ENCODE assay signal across 1 cellular context in genomic region chr22:50297510-50298265, GRCh38.
TF ChIP-seq lines count a peak whose summit lies in the region.

No MANE protein-coding gene starts in this region.

TF ChIP-seq in GM12878, 131 proteins besides CTCF, POLR2A, EP300 and RAD21:
- TF ChIP-seq SUPT20H (IDR thresholded peaks at IDR 0.05; ENCODE audit: borderline replicate concordance, control insufficient read depth, low read depth, low read length) = no peak
